ENCODE assay signal across 16 cellular contexts in genomic region chr15:46921906-46922305, GRCh38.
"Had no signal": no experiment of that assay in that cellular context is flagged by ENCODE, and none has a peak within 500 bp of the region (broad histone marks: within the 10 kb centered on the region; RNA-seq: fewer than 3 reads in every experiment).

No MANE protein-coding gene starts in this region.

- ATAC-seq: left colon; natural killer cell; pancreas; right lobe of liver; stimulated activated naive B cell treated with anti-CD40 and anti-IgM and Interleukin-4, amounts not matched to agents 10 μg/mL and 1 μg/mL and 100 μg/mL, for 72 hours had no signal

- DNase-seq: dorsolateral prefrontal cortex; effector CD4-positive, alpha-beta T cell; hypothalamus; immature natural killer cell; islet precursor cell; kidney glomerular epithelial cell; left colon; natural killer cell; pancreas; retina; right lobe of liver; small intestine; stimulated activated CD4-positive, alpha-beta T cell treated with anti-CD3 and anti-CD28 coated beads, Interleukin-15, amount 100 ng/mL, for 24 hours; stimulated activated CD4-positive, alpha-beta T cell treated with anti-CD3 and anti-CD28 coated beads, Interleukin-2, amount 100 ng/mL, for 48 hours; stimulated activated naive B cell treated with anti-CD40 and anti-IgM and Interleukin-4, amounts not matched to agents 10 μg/mL and 1 μg/mL and 100 μg/mL, for 72 hours; upper lobe of left lung had no signal
